In the genomic region with DNA sequence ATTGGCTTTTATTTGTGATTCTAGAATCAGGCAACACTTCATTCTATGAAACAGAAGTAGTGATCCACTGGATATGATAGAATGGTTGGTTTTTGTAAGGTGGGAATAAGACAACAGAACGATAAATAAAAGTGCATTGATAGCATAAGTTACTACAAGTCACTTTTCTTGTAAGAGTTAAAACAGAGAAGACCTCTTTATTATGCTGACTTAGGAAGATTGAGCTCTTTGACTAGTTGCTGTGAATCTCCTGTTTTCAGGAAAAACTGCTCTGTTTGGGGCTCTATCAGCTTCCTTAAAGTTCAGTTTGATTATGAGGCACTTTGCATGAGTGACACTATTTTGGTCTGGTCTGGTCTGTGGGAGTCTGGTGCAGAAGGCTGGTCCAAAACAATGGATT, we compare ENCODE assay signal across 26 cellular contexts.
"Had no signal": no experiment of that assay in that cellular context is flagged by ENCODE, and none has a peak within 500 bp of the region (broad histone marks: within the 10 kb centered on the region; RNA-seq: fewer than 3 reads in every experiment).

No MANE protein-coding gene starts in this region.

- H3K27me3 ChIP-seq: esophagus squamous epithelium, gastrocnemius medialis, right atrium auricular region, sigmoid colon, spleen, testis, tibial artery had no signal

- DNase-seq: dermis blood vessel endothelial cell; effector memory CD4-positive, alpha-beta T cell; erythroblast; esophagus squamous epithelium; foreskin fibroblast; gastrocnemius medialis; head of caudate nucleus; naive thymus-derived CD4-positive, alpha-beta T cell; nucleus accumbens; sigmoid colon; spleen; stimulated activated CD4-positive, alpha-beta T cell treated with anti-CD3 and anti-CD28 coated beads, Interleukin-4, amount 100 ng/mL, for 4 hours; stimulated activated naive CD8-positive, alpha-beta T cell treated with anti-CD3 and anti-CD28 coated beads, Interleukin-15, Interleukin-2, amounts not matched to agents 100 U/mL and 50 U/mL, for 24 hours; substantia nigra; testis; tibial artery had no signal

- H3K9me3 ChIP-seq: esophagus squamous epithelium, gastrocnemius medialis, prostate gland, right atrium auricular region, sigmoid colon, testis, tibial artery had no signal

- H3K27ac ChIP-seq: coronary artery, esophagus squamous epithelium, gastrocnemius medialis, prostate gland, right atrium auricular region, sigmoid colon, skin epidermis, spleen, testis, tibial artery had no signal

- H3K36me3 ChIP-seq: esophagus squamous epithelium, gastrocnemius medialis, prostate gland, right atrium auricular region, sigmoid colon, spleen, tibial artery had no signal

- FAIRE-seq: keratinocyte had no signal

- H3K4me1 Mint-ChIP-seq: naive thymus-derived CD4-positive, alpha-beta T cell; nephron; stimulated activated memory B cell treated with anti-CD40 and anti-IgM and Interleukin-4, amounts not matched to agents 10 μg/mL and 1 μg/mL and 100 μg/mL, for 72 hours had no signal

- H3K36me3 Mint-ChIP-seq: type B pancreatic cell had no signal

- H3K4me3 ChIP-seq: coronary artery, esophagus squamous epithelium, gastrocnemius medialis, lung, prostate gland, right atrium auricular region, sigmoid colon, skin epidermis, spleen, testis, tibial artery had no signal

- H3K4me3 Mint-ChIP-seq: memory B cell; naive thymus-derived CD4-positive, alpha-beta T cell; nephron; stimulated activated memory B cell treated with anti-CD40 and anti-IgM and Interleukin-4, amounts not matched to agents 10 μg/mL and 1 μg/mL and 100 μg/mL, for 72 hours; type B pancreatic cell had no signal

- H3K27me3 Mint-ChIP-seq: memory B cell; stimulated activated memory B cell treated with anti-CD40 and anti-IgM and Interleukin-4, amounts not matched to agents 10 μg/mL and 1 μg/mL and 100 μg/mL, for 72 hours; type B pancreatic cell had no signal

- ATAC-seq: gastrocnemius medialis; naive thymus-derived CD4-positive, alpha-beta T cell; stimulated activated memory B cell treated with anti-CD40 and anti-IgM and Interleukin-4, amounts not matched to agents 10 μg/mL and 1 μg/mL and 100 μg/mL, for 72 hours; stimulated activated naive CD8-positive, alpha-beta T cell treated with anti-CD3 and anti-CD28 coated beads, Interleukin-15, Interleukin-2, amounts not matched to agents 100 U/mL and 50 U/mL, for 24 hours had no signal

- H3K27ac Mint-ChIP-seq: memory B cell; naive thymus-derived CD4-positive, alpha-beta T cell; nephron; stimulated activated memory B cell treated with anti-CD40 and anti-IgM and Interleukin-4, amounts not matched to agents 10 μg/mL and 1 μg/mL and 100 μg/mL, for 72 hours; type B pancreatic cell had no signal

- H3K4me1 ChIP-seq: esophagus squamous epithelium, gastrocnemius medialis, prostate gland, right atrium auricular region, sigmoid colon, spleen, testis, tibial artery had no signal
